Comparison of ENCODE assay signal across 1 cellular context in genomic region chr10:123967626-123968243, GRCh38.
TF ChIP-seq lines count a peak whose summit lies in the region.

No MANE protein-coding gene starts in this region.

TF ChIP-seq in WTC11, 78 proteins besides CTCF, POLR2A, EP300 and RAD21 (continued from another document):
- no peak for TF ChIP-seq CDX4 (CRISPR knock-in tag; IDR thresholded peaks at IDR 0.05; ENCODE audit: borderline replicate concordance)
- TF ChIP-seq TP53 (CRISPR knock-in tag; IDR thresholded peaks at IDR 0.05): peak; percentile 65; the same call in 1 of the 2 replicates
- TF ChIP-seq SP1 (CRISPR knock-in tag; conservative IDR thresholded peaks at IDR 0.05): 0 out of 2 replicates have a peak, but pooled peaks have one; percentile 37
- TF ChIP-seq ZNF138 (CRISPR knock-in tag; conservative IDR thresholded peaks at IDR 0.05): 0 out of 2 replicates have a peak, but pooled peaks have one; percentile 65
- no peak for TF ChIP-seq TCF7 (CRISPR knock-in tag; IDR thresholded peaks at IDR 0.05; ENCODE audit: low read depth)
- TF ChIP-seq ZBTB43 (CRISPR knock-in tag; IDR thresholded peaks at IDR 0.05): no peak
- TF ChIP-seq ZNF423 (CRISPR knock-in tag; IDR thresholded peaks at IDR 0.05): no peak
- TF ChIP-seq AR (CRISPR knock-in tag; IDR thresholded peaks at IDR 0.05): no peak
